In the genomic region with DNA sequence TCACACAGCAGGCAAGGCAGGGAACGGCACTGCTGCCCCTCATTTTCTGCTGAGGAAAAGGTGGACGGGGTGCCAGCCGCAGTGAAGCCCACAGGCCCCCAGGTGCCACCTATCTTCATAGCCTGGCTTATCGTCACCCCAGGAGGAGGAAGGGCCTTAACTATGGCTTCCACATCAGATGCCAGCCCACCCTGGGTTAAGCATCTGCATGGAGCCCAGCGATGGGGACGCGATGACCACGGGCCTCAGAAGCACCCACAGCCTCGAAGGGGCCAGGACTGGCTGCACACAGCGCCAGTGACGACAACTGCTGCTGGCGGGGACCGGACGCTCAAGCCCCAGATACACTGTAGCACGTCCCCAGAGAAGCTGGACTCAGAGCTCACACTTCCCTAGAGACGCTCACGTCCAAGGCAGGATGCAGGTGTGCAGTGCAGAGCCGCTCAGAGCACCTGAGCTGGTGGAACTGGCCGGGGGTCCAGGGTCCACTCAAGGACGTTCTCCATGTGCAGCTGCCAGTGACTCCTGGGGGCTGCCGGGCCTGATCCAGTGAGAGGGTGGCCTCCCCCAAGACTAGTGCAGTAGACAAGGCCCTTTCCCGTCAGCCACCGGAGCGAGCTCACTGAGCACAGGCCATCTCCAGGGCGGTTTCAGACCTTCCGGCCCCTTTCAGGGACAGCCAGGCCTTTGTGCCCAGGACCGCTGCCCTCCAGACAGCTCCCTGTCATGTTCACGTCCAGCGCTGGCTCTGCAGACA, we compare ENCODE assay signal across 27 cellular contexts.
A peak's percentile ranks its signal among the peaks of the same experiment; 100 is the strongest.
DNase-seq lines count a peak whose midpoint lies in the region; ATAC-seq, FAIRE-seq and TF ChIP-seq lines count a peak whose summit lies in the region.
"Had no signal": no experiment of that assay in that cellular context is flagged by ENCODE, and none has a peak within 500 bp of the region (broad histone marks: within the 10 kb centered on the region; RNA-seq: fewer than 3 reads in every experiment).

No MANE protein-coding gene starts in this region.

- H3K36me3 ChIP-seq in H7 (replicated peaks; ENCODE audit: control insufficient read depth, insufficient read depth, low read length) (no peaks in the 10 kb centered on the region), kidney (ENCODE audit: control insufficient read depth in 1 of 2, insufficient read depth in 2 of 2, low read length in 2 of 2) (no peaks in the 10 kb centered on the region)
- H3K36me3 ChIP-seq: gastrocnemius medialis, thoracic aorta had no signal

- no peak for TF ChIP-seq CTCF in kidney (IDR thresholded peaks at IDR 0.05; ENCODE audit: borderline replicate concordance, extremely low read depth, insufficient read depth)

- H3K9me3 Mint-ChIP-seq in activated CD8-positive, alpha-beta memory T cell treated with anti-CD3 and anti-CD28 coated beads, Interleukin-2, amount 10 ng/mL, durations not matched to agents 7 days and 5 days (ENCODE audit: low read depth), result no peaks in the 10 kb centered on the region
- H3K9me3 Mint-ChIP-seq: activated T-helper 1 cell treated with anti-CD3 and anti-CD28 coated beads, Interleukin-12 subunit alpha, Interleukin-12 subunit beta, Interleukin-2, Interleukin-4 antibody, amounts not matched to agents 30 ng/mL and 10 ng/mL and 1 ng/mL, durations not matched to agents 14 hours and 24 hours and 36 hours; CD4-positive, alpha-beta memory T cell; dendritic cell treated with granulocyte-macrophage colony-stimulating factor and Interleukin-4, amounts not matched to agents 40 ng/mL and 50 ng/mL, for 4 days; HFFc6 had no signal

- H3K36me3 Mint-ChIP-seq in activated CD8-positive, alpha-beta memory T cell treated with anti-CD3 and anti-CD28 coated beads, Interleukin-2, amount 10 ng/mL, durations not matched to agents 7 days and 5 days, result no peaks in the 10 kb centered on the region
- H3K36me3 Mint-ChIP-seq: CD4-positive, alpha-beta memory T cell had no signal

- peak; percentile 11 for DNase-seq in activated CD8-positive, alpha-beta memory T cell treated with anti-CD3 and anti-CD28 coated beads, Interleukin-2, amount 50 U/mL, for 4 hours
- no peak for DNase-seq in activated CD8-positive, alpha-beta memory T cell treated with anti-CD3 and anti-CD28 coated beads, Interleukin-2, amount 10 ng/mL, durations not matched to agents 7 days and 5 days
- peak; percentile 44 for DNase-seq in H7
- peak; percentile 54 for DNase-seq in kidney
- peak; percentile 79 for DNase-seq in posterior vena cava (ENCODE audit: low spot score)
- DNase-seq in NAMALWA (ENCODE audit: low spot score), result no peak
- no peak for DNase-seq in hippocampal formation (lab: John Stamatoyannopoulos, UW)
- no peak for DNase-seq in NCI-H2107 (lab: John Stamatoyannopoulos, UW)
- DNase-seq: CD4-positive, alpha-beta memory T cell; central memory CD4-positive, alpha-beta T cell; EL; gastrocnemius medialis; HFFc6; Kasumi-1; MV-4-11; NCI-H187; NCI-H526; PC-9; SIG-M5; stimulated activated CD4-positive, alpha-beta T cell treated with anti-CD3 and anti-CD28 coated beads, Interleukin-15, amount 100 ng/mL, for 24 hours; stimulated activated naive CD4-positive, alpha-beta T cell treated with Interleukin-2 at 50 U/mL for 16 hours; SW 1271; T-helper 9 cell had no signal

- no peak overlapping the region for H3K27ac ChIP-seq in kidney (ENCODE audit: low read depth in 2 of 2, low read length in 2 of 2)
- H3K27ac ChIP-seq: gastrocnemius medialis, PC-9, thoracic aorta had no signal

- H3K4me3 ChIP-seq in H7 (ENCODE audit: insufficient read depth, low read depth, low read length) (no peak overlapping the region), kidney (ENCODE audit: low read length in 2 of 2) (no peak overlapping the region)
- H3K4me3 ChIP-seq: gastrocnemius medialis, PC-9, thoracic aorta had no signal

- H3K9me3 ChIP-seq in kidney (ENCODE audit: control insufficient read depth in 1 of 2, low read length in 2 of 2), result no peaks in the 10 kb centered on the region
- H3K9me3 ChIP-seq: gastrocnemius medialis, thoracic aorta had no signal

- H3K9ac ChIP-seq in kidney (ENCODE audit: low read length in 2 of 2), result no peak overlapping the region

- peaks cover 4% of the 10 kb centered on the region for H3K27me3 Mint-ChIP-seq in activated CD8-positive, alpha-beta memory T cell treated with anti-CD3 and anti-CD28 coated beads, Interleukin-2, amount 10 ng/mL, durations not matched to agents 7 days and 5 days

- no peak for ATAC-seq in activated CD8-positive, alpha-beta memory T cell treated with anti-CD3 and anti-CD28 coated beads, Interleukin-2, amount 10 ng/mL, durations not matched to agents 7 days and 5 days
- ATAC-seq: gastrocnemius medialis had no signal

- intact Hi-C loops in kidney (cut with DNase I), result no loop called here
- intact Hi-C loops in posterior vena cava (cut with DNase I), result no loop called here

- no peak overlapping the region for H3K4me3 Mint-ChIP-seq in activated CD8-positive, alpha-beta memory T cell treated with anti-CD3 and anti-CD28 coated beads, Interleukin-2, amount 10 ng/mL, durations not matched to agents 7 days and 5 days
- H3K4me3 Mint-ChIP-seq: activated T-helper 1 cell treated with anti-CD3 and anti-CD28 coated beads, Interleukin-12 subunit alpha, Interleukin-12 subunit beta, Interleukin-2, Interleukin-4 antibody, amounts not matched to agents 30 ng/mL and 10 ng/mL and 1 ng/mL, durations not matched to agents 14 hours and 24 hours and 36 hours; CD4-positive, alpha-beta memory T cell; dendritic cell treated with granulocyte-macrophage colony-stimulating factor and Interleukin-4, amounts not matched to agents 40 ng/mL and 50 ng/mL, for 4 days; HFFc6 had no signal

- no peaks in the 10 kb centered on the region for H3K4me1 ChIP-seq in kidney (ENCODE audit: control insufficient read depth in 1 of 2, insufficient read depth in 1 of 2, low read depth in 1 of 2, low read length in 2 of 2)
- H3K4me1 ChIP-seq: gastrocnemius medialis had no signal

- H3K4me1 Mint-ChIP-seq in activated CD8-positive, alpha-beta memory T cell treated with anti-CD3 and anti-CD28 coated beads, Interleukin-2, amount 10 ng/mL, durations not matched to agents 7 days and 5 days, result no peaks in the 10 kb centered on the region
- H3K4me1 Mint-ChIP-seq: CD4-positive, alpha-beta memory T cell had no signal

- FAIRE-seq in kidney (lab: Jason Lieb, UNC), result no peak
- FAIRE-seq: GM12892 had no signal

- peaks cover 4% of the 10 kb centered on the region for H3K27me3 ChIP-seq in H7 (ENCODE audit: control insufficient read depth, insufficient read depth, low read length)

- no peak overlapping the region for H3K27ac Mint-ChIP-seq in activated CD8-positive, alpha-beta memory T cell treated with anti-CD3 and anti-CD28 coated beads, Interleukin-2, amount 10 ng/mL, durations not matched to agents 7 days and 5 days
- H3K27ac Mint-ChIP-seq: activated T-helper 1 cell treated with anti-CD3 and anti-CD28 coated beads, Interleukin-12 subunit alpha, Interleukin-12 subunit beta, Interleukin-2, Interleukin-4 antibody, amounts not matched to agents 30 ng/mL and 10 ng/mL and 1 ng/mL, durations not matched to agents 14 hours and 24 hours and 36 hours; CD4-positive, alpha-beta memory T cell; dendritic cell treated with granulocyte-macrophage colony-stimulating factor and Interleukin-4, amounts not matched to agents 40 ng/mL and 50 ng/mL, for 4 days; HFFc6 had no signal

- CTCF ChIA-PET in activated CD8-positive, alpha-beta memory T cell treated with anti-CD3 and anti-CD28 coated beads, Interleukin-2, amount 10 ng/mL, durations not matched to agents 7 days and 5 days (lab: Charles Lee), result interaction anchor here (0.9 kb wide), 1 partner anchor 31 kb away, joined by 3 read pairs; no protein-coding TSS in a partner anchor

Comparison
In these comparisons a context has a peak if more than half of its experiments do, and no peak if none do; other contexts are left out.
1. DNase-seq: peak in activated CD8-positive, alpha-beta memory T cell treated with anti-CD3 and anti-CD28 coated beads, Interleukin-2, amount 50 U/mL, for 4 hours (single experiment), H7 (single experiment), kidney (single experiment) and posterior vena cava (single experiment); none in activated CD8-positive, alpha-beta memory T cell treated with anti-CD3 and anti-CD28 coated beads, Interleukin-2, amount 10 ng/mL, durations not matched to agents 7 days and 5 days (single experiment), NAMALWA (single experiment), hippocampal formation (0 of 2) and NCI-H2107 (single experiment).